Comparison of ENCODE assay signal across 1 cellular context in the genomic region with DNA sequence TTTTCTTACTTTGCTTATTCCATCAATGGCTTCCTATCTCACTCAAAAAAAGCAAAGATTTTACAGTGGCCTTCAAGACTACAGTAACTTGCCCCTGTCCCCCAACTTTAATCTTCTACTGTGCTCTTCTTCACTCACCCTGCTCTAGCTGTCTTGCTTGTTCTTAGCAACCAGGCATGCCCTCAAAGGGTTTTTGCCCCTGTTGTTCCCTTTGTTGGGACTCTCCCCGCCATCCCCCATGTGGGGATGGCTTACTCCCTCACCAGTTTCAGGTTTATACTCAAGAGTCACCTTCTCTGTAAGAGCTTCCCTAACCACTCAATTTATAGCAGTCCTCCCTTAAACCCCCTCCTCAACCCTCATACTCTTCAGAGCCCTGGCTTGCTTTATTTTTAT.
TF ChIP-seq lines count a peak whose summit lies in the region.

No MANE protein-coding gene starts in this region.

TF ChIP-seq in K562, 482 proteins besides CTCF, POLR2A, EP300 and RAD21 (continued from another document):
- TF ChIP-seq, protein P1, sequence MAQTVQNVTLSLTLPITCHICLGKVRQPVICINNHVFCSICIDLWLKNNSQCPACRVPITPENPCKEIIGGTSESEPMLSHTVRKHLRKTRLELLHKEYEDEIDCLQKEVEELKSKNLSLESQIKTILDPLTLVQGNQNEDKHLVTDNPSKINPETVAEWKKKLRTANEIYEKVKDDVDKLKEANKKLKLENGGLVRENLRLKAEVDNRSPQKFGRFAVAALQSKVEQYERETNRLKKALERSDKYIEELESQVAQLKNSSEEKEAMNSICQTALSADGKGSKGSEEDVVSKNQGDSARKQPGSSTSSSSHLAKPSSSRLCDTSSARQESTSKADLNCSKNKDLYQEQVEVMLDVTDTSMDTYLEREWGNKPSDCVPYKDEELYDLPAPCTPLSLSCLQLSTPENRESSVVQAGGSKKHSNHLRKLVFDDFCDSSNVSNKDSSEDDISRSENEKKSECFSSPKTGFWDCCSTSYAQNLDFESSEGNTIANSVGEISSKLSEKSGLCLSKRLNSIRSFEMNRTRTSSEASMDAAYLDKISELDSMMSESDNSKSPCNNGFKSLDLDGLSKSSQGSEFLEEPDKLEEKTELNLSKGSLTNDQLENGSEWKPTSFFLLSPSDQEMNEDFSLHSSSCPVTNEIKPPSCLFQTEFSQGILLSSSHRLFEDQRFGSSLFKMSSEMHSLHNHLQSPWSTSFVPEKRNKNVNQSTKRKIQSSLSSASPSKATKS (CRISPR knock-in tag; IDR thresholded peaks at IDR 0.05) = no peak
- TF ChIP-seq, protein P2, sequence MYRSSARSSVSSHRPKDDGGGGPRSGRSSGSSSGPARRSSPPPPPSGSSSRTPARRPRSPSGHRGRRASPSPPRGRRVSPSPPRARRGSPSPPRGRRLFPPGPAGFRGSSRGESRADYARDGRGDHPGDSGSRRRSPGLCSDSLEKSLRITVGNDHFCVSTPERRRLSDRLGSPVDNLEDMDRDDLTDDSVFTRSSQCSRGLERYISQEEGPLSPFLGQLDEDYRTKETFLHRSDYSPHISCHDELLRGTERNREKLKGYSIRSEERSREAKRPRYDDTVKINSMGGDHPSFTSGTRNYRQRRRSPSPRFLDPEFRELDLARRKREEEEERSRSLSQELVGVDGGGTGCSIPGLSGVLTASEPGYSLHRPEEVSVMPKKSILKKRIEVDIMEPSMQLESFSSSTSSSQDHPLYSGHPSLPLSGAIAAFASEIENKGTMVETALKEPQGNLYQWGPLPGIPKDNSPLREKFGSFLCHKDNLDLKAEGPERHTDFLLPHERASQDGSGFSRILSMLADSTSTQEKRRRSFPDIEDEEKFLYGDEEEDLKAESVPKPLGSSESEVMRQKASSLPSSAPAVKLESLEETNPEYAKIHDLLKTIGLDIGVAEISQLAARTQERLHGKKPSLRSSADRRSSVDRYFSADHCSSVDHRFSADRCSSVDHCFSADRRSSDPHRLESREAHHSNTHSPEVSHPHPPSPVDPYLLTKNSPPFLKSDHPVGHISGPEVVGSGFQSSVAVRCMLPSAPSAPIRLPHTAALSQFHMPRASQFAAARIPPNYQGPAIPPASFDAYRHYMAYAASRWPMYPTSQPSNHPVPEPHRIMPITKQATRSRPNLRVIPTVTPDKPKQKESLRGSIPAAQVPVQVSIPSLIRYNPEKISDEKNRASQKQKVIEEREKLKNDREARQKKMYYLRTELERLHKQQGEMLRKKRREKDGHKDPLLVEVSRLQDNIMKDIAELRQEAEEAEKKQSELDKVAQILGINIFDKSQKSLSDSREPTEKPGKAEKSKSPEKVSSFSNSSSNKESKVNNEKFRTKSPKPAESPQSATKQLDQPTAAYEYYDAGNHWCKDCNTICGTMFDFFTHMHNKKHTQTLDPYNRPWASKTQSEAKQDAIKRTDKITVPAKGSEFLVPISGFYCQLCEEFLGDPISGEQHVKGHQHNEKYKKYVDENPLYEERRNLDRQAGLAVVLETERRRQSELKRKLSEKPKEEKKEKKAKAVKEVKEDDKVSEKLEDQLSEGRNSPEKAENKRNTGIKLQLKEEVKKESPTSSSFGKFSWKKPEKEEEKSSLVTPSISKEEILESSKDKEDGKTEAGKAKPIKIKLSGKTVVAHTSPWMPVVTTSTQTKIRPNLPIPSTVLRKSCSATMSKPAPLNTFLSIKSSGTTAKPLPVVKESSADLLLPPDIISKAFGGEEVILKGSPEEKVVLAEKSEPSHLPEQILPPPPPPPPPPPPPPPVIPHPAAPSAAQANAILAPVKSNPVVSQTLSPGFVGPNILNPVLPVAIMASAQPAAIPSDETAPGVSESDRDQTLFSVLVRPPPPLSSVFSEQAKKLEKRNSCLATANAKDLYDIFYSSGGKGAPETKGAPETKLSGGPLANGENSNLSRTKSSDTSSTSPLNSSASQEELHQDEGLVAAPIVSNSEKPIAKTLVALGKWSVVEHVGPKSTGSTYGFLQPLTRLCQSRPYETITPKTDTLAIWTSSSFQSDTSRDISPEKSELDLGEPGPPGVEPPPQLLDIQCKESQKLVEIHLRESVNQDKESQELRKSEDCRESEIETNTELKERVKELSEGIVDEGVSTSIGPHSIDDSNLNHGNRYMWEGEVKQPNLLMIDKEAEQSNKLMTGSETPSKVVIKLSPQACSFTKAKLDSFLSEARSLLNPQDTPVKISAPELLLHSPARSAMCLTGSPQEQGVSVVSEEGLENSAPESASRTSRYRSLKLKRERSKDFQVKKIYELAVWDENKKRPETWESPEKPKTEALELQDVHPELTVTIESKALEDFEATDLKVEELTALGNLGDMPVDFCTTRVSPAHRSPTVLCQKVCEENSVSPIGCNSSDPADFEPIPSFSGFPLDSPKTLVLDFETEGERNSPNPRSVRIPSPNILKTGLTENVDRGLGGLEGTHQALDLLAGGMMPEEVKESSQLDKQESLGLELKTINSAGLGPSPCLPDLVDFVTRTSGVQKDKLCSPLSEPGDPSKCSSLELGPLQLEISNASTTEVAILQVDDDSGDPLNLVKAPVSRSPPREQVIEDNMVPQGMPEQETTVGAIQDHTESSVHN (IDR thresholded peaks at IDR 0.05; ENCODE audit: borderline replicate concordance in 1 of 2, low read depth in 1 of 2) = no peak
- TF ChIP-seq PHF21A (IDR thresholded peaks at IDR 0.05; ENCODE audit: borderline replicate concordance, low read depth) (no peak), GABPB2 (CRISPR knock-in tag; conservative IDR thresholded peaks at IDR 0.05) (no peak), ZNF707 (CRISPR knock-in tag; conservative IDR thresholded peaks at IDR 0.05) (no peak), STAG1 (CRISPR knock-in tag; IDR thresholded peaks at IDR 0.05; ENCODE audit: borderline replicate concordance) (no peak)
